9 cellular contexts compared by ENCODE assay signal in the genomic region with DNA sequence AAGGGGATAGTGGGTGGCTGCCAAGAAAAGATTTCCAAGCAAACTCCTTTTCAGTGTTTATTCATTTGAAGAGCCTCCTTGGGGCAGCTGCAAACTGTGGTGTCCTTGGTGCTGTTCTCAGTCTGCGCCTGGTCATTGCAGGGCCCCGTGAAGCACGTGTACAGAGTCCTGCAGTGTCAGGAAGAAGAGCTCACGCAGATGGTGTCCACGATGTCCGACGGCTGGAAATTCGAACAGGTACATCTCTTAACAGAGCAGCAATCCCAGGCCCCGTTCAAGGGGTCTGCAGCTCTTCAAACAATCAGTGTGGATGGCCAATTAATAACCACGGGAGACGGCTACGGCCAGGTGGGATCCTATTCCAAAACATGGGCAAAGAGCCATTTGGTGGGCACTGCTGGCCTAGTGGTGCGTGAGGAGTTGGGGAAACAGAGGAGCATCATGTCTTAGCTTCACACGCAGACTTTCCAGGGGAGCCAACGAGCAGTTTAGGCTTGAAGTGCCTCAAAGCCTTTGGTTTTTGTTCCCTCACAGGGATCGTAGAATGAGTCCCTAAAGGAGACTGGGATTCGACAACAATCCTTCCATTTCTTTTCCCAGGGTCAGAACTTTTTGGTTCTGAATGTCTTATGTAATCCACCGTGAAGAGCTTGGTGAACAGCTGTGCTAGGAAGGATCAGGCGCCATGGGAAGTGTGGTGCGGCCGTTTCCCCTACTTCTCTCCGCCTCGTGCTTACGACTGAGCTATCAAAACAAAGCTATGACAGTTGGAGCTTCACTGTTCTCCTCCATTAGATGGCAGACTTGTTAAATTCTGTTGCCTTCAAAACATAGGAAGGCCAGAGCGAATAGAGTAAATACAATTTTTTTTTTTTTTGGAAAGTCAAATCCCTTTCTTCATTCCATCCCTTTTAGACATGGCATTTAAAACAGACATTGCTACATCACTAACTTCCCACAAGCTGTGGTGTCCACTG.
DNase-seq lines count a peak whose midpoint lies in the region; ATAC-seq and FAIRE-seq lines count a peak whose summit lies in the region.
"Had no signal": no experiment of that assay in that cellular context is flagged by ENCODE, and none has a peak within 500 bp of the region (broad histone marks: within the 10 kb centered on the region; RNA-seq: fewer than 3 reads in every experiment).

No MANE protein-coding gene starts in this region.

- H3K27ac ChIP-seq in mucosa of rectum (ENCODE audit: low read depth in 2 of 2, low read length in 2 of 2) = peak overlapping the region; percentile 16 to 29
- H3K27ac ChIP-seq: 22Rv1 had no signal

- H3K27me3 ChIP-seq in mucosa of rectum (ENCODE audit: control insufficient read depth in 2 of 2, insufficient read depth in 2 of 2, low read length in 2 of 2) = no peaks in the 10 kb centered on the region

- peaks cover 32 to 42% of the 10 kb centered on the region in 2 donors for H3K36me3 ChIP-seq in mucosa of rectum (ENCODE audit: control insufficient read depth in 2 of 2, insufficient read depth in 2 of 2, low read length in 2 of 2)

- peak; percentile 33 for FAIRE-seq in endometrium (lab: Jason Lieb, UNC)

- no peak overlapping the region for H3K9ac ChIP-seq in mucosa of rectum (ENCODE audit: low read depth in 1 of 2, low read length in 2 of 2)

- H3K9me3 ChIP-seq in mucosa of rectum (ENCODE audit: control insufficient read depth in 2 of 2, low read length in 2 of 2) = no peaks in the 10 kb centered on the region

- ATAC-seq in HG02981 (IDR thresholded peaks at IDR 0.05; ENCODE audit: unreplicated experiment) = no peak

- peaks cover 0 to 3% of the 10 kb centered on the region in 2 donors for H3K4me1 ChIP-seq in mucosa of rectum (ENCODE audit: control insufficient read depth in 2 of 2, insufficient read depth in 2 of 2, low read length in 2 of 2)

- no peak overlapping the region for H3K4me3 ChIP-seq in mucosa of rectum (ENCODE audit: low read length in 2 of 2)

- DNase-seq in DMS153 (lab: John Stamatoyannopoulos, UW) (peak; percentile 14), DMS153 treated with DMSO at 0.1 percent for 48 hours (lab: John Stamatoyannopoulos, UW; ENCODE audit: unreplicated experiment) (no peak), OCI-M1 (lab: John Stamatoyannopoulos, UW) (peak; percentile 31), NCI-H187 (lab: John Stamatoyannopoulos, UW) (no peak)
- no peak for DNase-seq in activated CD4-positive, alpha-beta T cell treated with anti-CD3 and anti-CD28 coated beads, Interleukin-2, amount 50 U/mL, for 1 hour

Comparison
In these comparisons a context has a peak if more than half of its experiments do, and no peak if none do; other contexts are left out.
1. DNase-seq: peak in DMS153 (single experiment) and OCI-M1 (single experiment); none in DMS153 treated with DMSO at 0.1 percent for 48 hours (single experiment), NCI-H187 (0 of 2) and activated CD4-positive, alpha-beta T cell treated with anti-CD3 and anti-CD28 coated beads, Interleukin-2, amount 50 U/mL, for 1 hour (single experiment).